8 cellular contexts compared by ENCODE assay signal in genomic region chr2:8692783-8693768, GRCh38. TPM values are rescaled to one million over a fixed set of nuclear protein-coding genes. Genes with fewer than 3 reads are reported as not detected.
A peak's percentile ranks its signal among the peaks of the same experiment; 100 is the strongest.
DNase-seq lines count a peak whose midpoint lies in the region; ATAC-seq and TF ChIP-seq lines count a peak whose summit lies in the region.

No MANE protein-coding gene starts in this region.

- DNase-seq in M059J (ENCODE audit: low read depth) (peak; percentile 14), adrenal gland (peak in 5 of 7 donors; percentile 31 to 59 (median 46)), amniotic stem cell (lab: John Stamatoyannopoulos, UW) (no peak), NCI-H524 treated with DMSO at 0.1 percent for 48 hours (lab: John Stamatoyannopoulos, UW) (no peak)

- TF ChIP-seq POLR2A in adrenal gland (IDR thresholded peaks at IDR 0.05), result no peak

- H3K27ac ChIP-seq in C4-2B, result no peak overlapping the region
- H3K27ac ChIP-seq in adrenal gland, result peak overlapping the region in 1 of 5 donors; percentile 52

- peaks cover 10 to 14% of the 10 kb centered on the region in 2 donors for H3K4me1 ChIP-seq in adrenal gland (replicated peaks in 1 of 2)
- peaks cover 7% of the 10 kb centered on the region for H3K4me1 ChIP-seq in skeletal muscle satellite cell (ENCODE audit: control insufficient read depth, insufficient read depth, low read length)

- H3K4me3 ChIP-seq in adrenal gland (peak overlapping the region in 1 of 4 donors; percentile 41), iPS-11a (ENCODE audit: low read depth, low read length) (peak overlapping the region; percentile 13), skeletal muscle satellite cell (ENCODE audit: low read length) (peak overlapping the region; percentile 34)

- intact Hi-C loops in adrenal gland (cut with DNase I), result loop anchor here in 1 of 2 donors (10.0 kb wide), 1 partner anchor 62 kb away; no protein-coding TSS in a partner anchor

- WGBS in adrenal gland, 4 donors, result 27 to 42% (median 35%) methylated on average over 33 to 37 of the region's 37 CpGs

- TF ChIP-seq CTCF in C4-2B (conservative IDR thresholded peaks at IDR 0.05), result peak; percentile 78
- peak; percentile 20 to 67 (median 42) for TF ChIP-seq CTCF in adrenal gland (IDR thresholded peaks at IDR 0.05)

- no peaks in the 10 kb centered on the region for H3K27me3 ChIP-seq in adrenal gland
- peaks cover 18% of the 10 kb centered on the region for H3K27me3 ChIP-seq in skeletal muscle satellite cell (ENCODE audit: control insufficient read depth, insufficient read depth, low read length)

- H3K36me3 ChIP-seq in adrenal gland (replicated peaks in 1 of 2) (no peaks in the 10 kb centered on the region), skeletal muscle satellite cell (ENCODE audit: insufficient read depth, low read length) (no peaks in the 10 kb centered on the region)

- no peak for ATAC-seq in HG03135 (IDR thresholded peaks at IDR 0.05; ENCODE audit: unreplicated experiment)

- peak overlapping the region; percentile 75 for H3K4me2 ChIP-seq in skeletal muscle satellite cell (ENCODE audit: low read length)

- no peak overlapping the region for H3K9ac ChIP-seq in skeletal muscle satellite cell (ENCODE audit: low read depth, low read length)

- no peaks in the 10 kb centered on the region for H3K9me3 ChIP-seq in adrenal gland (replicated peaks in 1 of 3)
- no peaks in the 10 kb centered on the region for H3K9me3 ChIP-seq in skeletal muscle satellite cell (replicated peaks; ENCODE audit: low read length)

RNA-seq across cellular contexts. Expression of gene ID2, which starts 11.2 kb away (rescaled TPM):
- total RNA-seq in M059J (2014; rRNA removed; shearing (Covaris generic)), result 95.4 and 167 TPM in 2 replicates
- 100 to 1,000 TPM in 7 of 8 donors, 10 to 100 TPM in 1; 80.7 to 468 (median 244) TPM for total RNA-seq in adrenal gland
- polyA plus RNA-seq in adrenal gland, result 100 to 1,000 TPM in 1 of 3 donors, 10 to 100 TPM in 2; 93.0 to 127 (median 96.0) TPM
- total RNA-seq in skeletal muscle satellite cell (2012; rRNA removed), result 81.1 and 89.3 TPM in 2 replicates

Comparison
In these comparisons a context has a peak if more than half of its experiments do, and no peak if none do; other contexts are left out.
1. DNase-seq: peak in M059J (single experiment) and adrenal gland (5 of 7); none in amniotic stem cell (single experiment) and NCI-H524 treated with DMSO at 0.1 percent for 48 hours (single experiment).